27 cellular contexts compared by ENCODE assay signal in the genomic region with DNA sequence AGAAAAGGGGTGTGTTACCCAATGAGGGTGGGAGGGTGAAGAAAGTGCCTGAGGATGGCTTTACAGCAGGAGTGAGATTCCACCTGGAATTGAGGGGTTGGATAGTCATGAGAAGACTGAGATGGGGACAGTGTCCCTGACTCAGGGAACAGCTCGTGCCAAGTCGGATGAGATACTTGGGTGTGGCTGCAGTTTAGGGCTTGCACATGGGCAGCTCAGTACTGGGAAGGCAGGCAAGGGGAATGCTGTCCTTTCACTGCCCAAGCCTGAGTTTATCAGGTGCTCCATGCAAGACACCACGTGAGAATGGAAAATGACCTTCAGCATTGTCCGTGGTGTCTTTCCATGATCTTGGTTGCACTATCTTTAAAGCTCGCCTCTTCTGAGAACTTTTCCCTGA.
"Had no signal": no experiment of that assay in that cellular context is flagged by ENCODE, and none has a peak within 500 bp of the region (broad histone marks: within the 10 kb centered on the region; RNA-seq: fewer than 3 reads in every experiment).

No MANE protein-coding gene starts in this region.

- H3K4me1 ChIP-seq: adrenal gland, breast epithelium had no signal

- ATAC-seq: activated CD4-positive, CD25-positive, alpha-beta regulatory T cell treated with anti-CD3 and anti-CD28 coated beads, Interleukin-2, amount 50 U/mL, for 24 hours; activated CD8-positive, alpha-beta T cell treated with anti-CD3 and anti-CD28 coated beads, Interleukin-2, amount 10 ng/mL, durations not matched to agents 7 days and 5 days; Panc1; SK-N-SH treated with all-trans-retinoic acid at 6 μM for 48 hours had no signal

- H3K36me3 ChIP-seq: adrenal gland, breast epithelium, SJSA1 had no signal

- H3K27ac Mint-ChIP-seq: activated CD8-positive, alpha-beta T cell treated with anti-CD3 and anti-CD28 coated beads, Interleukin-2, amount 10 ng/mL, durations not matched to agents 7 days and 5 days; activated naive CD8-positive, alpha-beta T cell treated with anti-CD3 and anti-CD28 coated beads, Interleukin-2, amount 10 ng/mL, durations not matched to agents 7 days and 5 days; T-helper 1 cell treated with Interleukin-12 subunit alpha and Interleukin-12 subunit beta and Interleukin-4 antibody, amounts not matched to agents 30 μg/mL and 1 μg/mL, for 36 hours had no signal

- H3K9me3 Mint-ChIP-seq: activated naive CD8-positive, alpha-beta T cell treated with anti-CD3 and anti-CD28 coated beads, Interleukin-2, amount 10 ng/mL, durations not matched to agents 7 days and 5 days had no signal

- H3K27me3 Mint-ChIP-seq: activated naive CD8-positive, alpha-beta T cell treated with anti-CD3 and anti-CD28 coated beads, Interleukin-2, amount 10 ng/mL, durations not matched to agents 7 days and 5 days had no signal

- DNase-seq: activated CD4-positive, alpha-beta T cell treated with anti-CD3 and anti-CD28 coated beads for 4 hours; activated CD8-positive, alpha-beta memory T cell treated with anti-CD3 and anti-CD28 coated beads, Interleukin-2, amount 50 U/mL, for 48 hours; activated CD8-positive, alpha-beta T cell treated with anti-CD3 and anti-CD28 coated beads, Interleukin-2, amount 10 ng/mL, durations not matched to agents 7 days and 5 days; activated naive CD4-positive, alpha-beta T cell treated with anti-CD3 and anti-CD28 coated beads, Interleukin-2, amount 50 U/mL, for 16 hours; activated naive CD8-positive, alpha-beta T cell treated with anti-CD3 and anti-CD28 coated beads, Interleukin-2, amount 10 ng/mL, durations not matched to agents 7 days and 5 days; activated T-cell treated with anti-CD3 and anti-CD28 coated beads, Interleukin-2, amount 50 U/mL, for 1 hour; adrenal gland; IMR-90; KG1; NCI-H1048; NCI-H146; NCI-H187 treated with DMSO at 0.1 percent for 48 hours; NCI-H2081 treated with DMSO at 0.1 percent for 48 hours; NCI-H2171 treated with DMSO at 0.1 percent for 48 hours; NCI-H345; NCI-H510A; NCI-H526 treated with DMSO at 0.1 percent for 48 hours; NCI-H82; OCI-M1; SHP77 had no signal

- H3K4me3 ChIP-seq: adrenal gland, breast epithelium, SJSA1 had no signal

- H3K36me3 Mint-ChIP-seq: activated naive CD8-positive, alpha-beta T cell treated with anti-CD3 and anti-CD28 coated beads, Interleukin-2, amount 10 ng/mL, durations not matched to agents 7 days and 5 days had no signal

- H3K4me3 Mint-ChIP-seq: activated CD8-positive, alpha-beta T cell treated with anti-CD3 and anti-CD28 coated beads, Interleukin-2, amount 10 ng/mL, durations not matched to agents 7 days and 5 days; activated naive CD8-positive, alpha-beta T cell treated with anti-CD3 and anti-CD28 coated beads, Interleukin-2, amount 10 ng/mL, durations not matched to agents 7 days and 5 days; T-helper 1 cell treated with Interleukin-12 subunit alpha and Interleukin-12 subunit beta and Interleukin-4 antibody, amounts not matched to agents 30 μg/mL and 1 μg/mL, for 36 hours had no signal

- H3K9me3 ChIP-seq: adrenal gland, breast epithelium, SJSA1 had no signal

- H3K27me3 ChIP-seq: adrenal gland, breast epithelium, SJSA1 had no signal

- H3K4me1 Mint-ChIP-seq: activated naive CD8-positive, alpha-beta T cell treated with anti-CD3 and anti-CD28 coated beads, Interleukin-2, amount 10 ng/mL, durations not matched to agents 7 days and 5 days had no signal

- H3K27ac ChIP-seq: adrenal gland, breast epithelium, RWPE1, SJSA1 had no signal
